1 cellular context compared by ENCODE assay signal in the genomic region with DNA sequence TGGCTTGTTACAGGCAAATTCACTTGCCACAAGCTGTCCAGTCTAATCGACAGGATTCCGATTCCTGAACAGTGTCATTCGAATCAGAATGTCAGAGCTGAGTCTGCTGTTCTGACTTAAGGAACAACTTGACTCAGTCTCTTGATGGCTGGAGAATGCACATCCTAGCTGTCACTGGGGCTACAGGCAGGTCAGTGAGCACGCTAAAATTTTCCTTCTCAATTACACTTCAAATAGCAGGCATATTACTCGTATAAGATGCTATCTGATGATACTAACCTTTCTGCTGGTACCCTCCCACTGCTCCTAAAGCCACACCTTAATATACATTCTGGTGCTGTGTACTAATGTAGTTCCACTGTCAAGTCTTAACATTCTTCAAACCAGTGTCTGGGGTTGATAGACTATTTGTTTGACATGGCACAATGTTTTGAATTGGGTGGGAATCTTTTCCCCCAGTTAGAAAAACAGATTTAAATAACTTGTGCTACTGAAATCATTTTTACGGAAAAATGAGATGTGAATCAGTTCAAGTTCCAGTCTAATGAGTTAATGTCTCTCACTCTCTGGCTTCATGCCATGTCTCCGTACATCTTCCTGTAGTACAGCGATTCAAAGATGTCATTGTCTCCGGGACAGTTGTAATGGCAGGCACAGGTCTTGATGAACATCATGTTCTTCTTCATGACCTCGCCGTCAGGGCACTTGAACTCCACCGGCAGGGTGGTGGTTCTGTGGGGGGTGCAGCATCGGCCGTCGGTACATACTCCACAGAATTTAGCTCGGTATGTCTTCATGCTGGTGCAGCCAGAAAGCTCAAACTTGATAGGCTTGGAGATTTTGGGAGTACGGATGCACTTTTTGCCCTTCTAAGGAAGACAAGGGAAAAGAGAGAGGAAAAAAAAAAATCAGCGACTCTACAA.
TF ChIP-seq lines count a peak whose summit lies in the region.

No MANE protein-coding gene starts in this region.

TF ChIP-seq in HepG2, 621 proteins besides CTCF, POLR2A, EP300 and RAD21 (continued from another document and continues in another):
- TF ChIP-seq, protein P1, sequence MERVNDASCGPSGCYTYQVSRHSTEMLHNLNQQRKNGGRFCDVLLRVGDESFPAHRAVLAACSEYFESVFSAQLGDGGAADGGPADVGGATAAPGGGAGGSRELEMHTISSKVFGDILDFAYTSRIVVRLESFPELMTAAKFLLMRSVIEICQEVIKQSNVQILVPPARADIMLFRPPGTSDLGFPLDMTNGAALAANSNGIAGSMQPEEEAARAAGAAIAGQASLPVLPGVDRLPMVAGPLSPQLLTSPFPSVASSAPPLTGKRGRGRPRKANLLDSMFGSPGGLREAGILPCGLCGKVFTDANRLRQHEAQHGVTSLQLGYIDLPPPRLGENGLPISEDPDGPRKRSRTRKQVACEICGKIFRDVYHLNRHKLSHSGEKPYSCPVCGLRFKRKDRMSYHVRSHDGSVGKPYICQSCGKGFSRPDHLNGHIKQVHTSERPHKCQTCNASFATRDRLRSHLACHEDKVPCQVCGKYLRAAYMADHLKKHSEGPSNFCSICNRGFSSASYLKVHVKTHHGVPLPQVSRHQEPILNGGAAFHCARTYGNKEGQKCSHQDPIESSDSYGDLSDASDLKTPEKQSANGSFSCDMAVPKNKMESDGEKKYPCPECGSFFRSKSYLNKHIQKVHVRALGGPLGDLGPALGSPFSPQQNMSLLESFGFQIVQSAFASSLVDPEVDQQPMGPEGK (CRISPR knock-in tag; IDR thresholded peaks at IDR 0.05), result no peak
- TF ChIP-seq ZNF30 (CRISPR knock-in tag; IDR thresholded peaks at IDR 0.05), result no peak
- TF ChIP-seq KLF12 (CRISPR knock-in tag; IDR thresholded peaks at IDR 0.05; ENCODE audit: borderline replicate concordance), result no peak
- no peak for TF ChIP-seq TBX2 (CRISPR knock-in tag; IDR thresholded peaks at IDR 0.05; ENCODE audit: borderline replicate concordance)
- TF ChIP-seq ZNF672 (CRISPR knock-in tag; IDR thresholded peaks at IDR 0.05), result no peak
- no peak for TF ChIP-seq KDM6A (CRISPR knock-in tag; IDR thresholded peaks at IDR 0.05; ENCODE audit: low read depth)
- TF ChIP-seq, protein P2, sequence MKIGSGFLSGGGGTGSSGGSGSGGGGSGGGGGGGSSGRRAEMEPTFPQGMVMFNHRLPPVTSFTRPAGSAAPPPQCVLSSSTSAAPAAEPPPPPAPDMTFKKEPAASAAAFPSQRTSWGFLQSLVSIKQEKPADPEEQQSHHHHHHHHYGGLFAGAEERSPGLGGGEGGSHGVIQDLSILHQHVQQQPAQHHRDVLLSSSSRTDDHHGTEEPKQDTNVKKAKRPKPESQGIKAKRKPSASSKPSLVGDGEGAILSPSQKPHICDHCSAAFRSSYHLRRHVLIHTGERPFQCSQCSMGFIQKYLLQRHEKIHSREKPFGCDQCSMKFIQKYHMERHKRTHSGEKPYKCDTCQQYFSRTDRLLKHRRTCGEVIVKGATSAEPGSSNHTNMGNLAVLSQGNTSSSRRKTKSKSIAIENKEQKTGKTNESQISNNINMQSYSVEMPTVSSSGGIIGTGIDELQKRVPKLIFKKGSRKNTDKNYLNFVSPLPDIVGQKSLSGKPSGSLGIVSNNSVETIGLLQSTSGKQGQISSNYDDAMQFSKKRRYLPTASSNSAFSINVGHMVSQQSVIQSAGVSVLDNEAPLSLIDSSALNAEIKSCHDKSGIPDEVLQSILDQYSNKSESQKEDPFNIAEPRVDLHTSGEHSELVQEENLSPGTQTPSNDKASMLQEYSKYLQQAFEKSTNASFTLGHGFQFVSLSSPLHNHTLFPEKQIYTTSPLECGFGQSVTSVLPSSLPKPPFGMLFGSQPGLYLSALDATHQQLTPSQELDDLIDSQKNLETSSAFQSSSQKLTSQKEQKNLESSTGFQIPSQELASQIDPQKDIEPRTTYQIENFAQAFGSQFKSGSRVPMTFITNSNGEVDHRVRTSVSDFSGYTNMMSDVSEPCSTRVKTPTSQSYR (CRISPR knock-in tag; IDR thresholded peaks at IDR 0.05; ENCODE audit: borderline replicate concordance), result no peak
- TF ChIP-seq ZFAT (CRISPR knock-in tag; conservative IDR thresholded peaks at IDR 0.05), result no peak
- TF ChIP-seq ZBTB14 (CRISPR knock-in tag; IDR thresholded peaks at IDR 0.05), result peak; percentile 17; the same call in 1 of the 2 replicates
- TF ChIP-seq SMARCC2 (IDR thresholded peaks at IDR 0.05), result no peak
- no peak for TF ChIP-seq ETV5 (CRISPR knock-in tag; IDR thresholded peaks at IDR 0.05; ENCODE audit: borderline replicate concordance)
- TF ChIP-seq E2F2 (CRISPR knock-in tag; IDR thresholded peaks at IDR 0.05; ENCODE audit: borderline replicate concordance), result 0 out of 2 replicates have a peak, but pooled peaks have one; percentile 63
- TF ChIP-seq RBM22 (optimal IDR thresholded peaks at IDR 0.05; ENCODE audit: low read length), result peak; percentile 84
- no peak for TF ChIP-seq PRDM10 (CRISPR knock-in tag; IDR thresholded peaks at IDR 0.05; ENCODE audit: low read depth)
- TF ChIP-seq TMF1 (CRISPR knock-in tag; IDR thresholded peaks at IDR 0.05; ENCODE audit: low read depth), result no peak; the same call in 1 of the 2 replicates
- TF ChIP-seq PCBP2 (optimal IDR thresholded peaks at IDR 0.05; ENCODE audit: low read depth, low read length, poor library complexity, severe bottlenecking), result no peak
- TF ChIP-seq PHF8 (CRISPR knock-in tag; IDR thresholded peaks at IDR 0.05), result no peak; the same call in 1 of the 2 replicates
- TF ChIP-seq SALL1 (CRISPR knock-in tag; IDR thresholded peaks at IDR 0.05), result peak; percentile 57; the same call in 1 of the 2 replicates
- TF ChIP-seq U2AF2 (IDR thresholded peaks at IDR 0.05; ENCODE audit: low read depth, low read length), result no peak
- TF ChIP-seq, protein P3, sequence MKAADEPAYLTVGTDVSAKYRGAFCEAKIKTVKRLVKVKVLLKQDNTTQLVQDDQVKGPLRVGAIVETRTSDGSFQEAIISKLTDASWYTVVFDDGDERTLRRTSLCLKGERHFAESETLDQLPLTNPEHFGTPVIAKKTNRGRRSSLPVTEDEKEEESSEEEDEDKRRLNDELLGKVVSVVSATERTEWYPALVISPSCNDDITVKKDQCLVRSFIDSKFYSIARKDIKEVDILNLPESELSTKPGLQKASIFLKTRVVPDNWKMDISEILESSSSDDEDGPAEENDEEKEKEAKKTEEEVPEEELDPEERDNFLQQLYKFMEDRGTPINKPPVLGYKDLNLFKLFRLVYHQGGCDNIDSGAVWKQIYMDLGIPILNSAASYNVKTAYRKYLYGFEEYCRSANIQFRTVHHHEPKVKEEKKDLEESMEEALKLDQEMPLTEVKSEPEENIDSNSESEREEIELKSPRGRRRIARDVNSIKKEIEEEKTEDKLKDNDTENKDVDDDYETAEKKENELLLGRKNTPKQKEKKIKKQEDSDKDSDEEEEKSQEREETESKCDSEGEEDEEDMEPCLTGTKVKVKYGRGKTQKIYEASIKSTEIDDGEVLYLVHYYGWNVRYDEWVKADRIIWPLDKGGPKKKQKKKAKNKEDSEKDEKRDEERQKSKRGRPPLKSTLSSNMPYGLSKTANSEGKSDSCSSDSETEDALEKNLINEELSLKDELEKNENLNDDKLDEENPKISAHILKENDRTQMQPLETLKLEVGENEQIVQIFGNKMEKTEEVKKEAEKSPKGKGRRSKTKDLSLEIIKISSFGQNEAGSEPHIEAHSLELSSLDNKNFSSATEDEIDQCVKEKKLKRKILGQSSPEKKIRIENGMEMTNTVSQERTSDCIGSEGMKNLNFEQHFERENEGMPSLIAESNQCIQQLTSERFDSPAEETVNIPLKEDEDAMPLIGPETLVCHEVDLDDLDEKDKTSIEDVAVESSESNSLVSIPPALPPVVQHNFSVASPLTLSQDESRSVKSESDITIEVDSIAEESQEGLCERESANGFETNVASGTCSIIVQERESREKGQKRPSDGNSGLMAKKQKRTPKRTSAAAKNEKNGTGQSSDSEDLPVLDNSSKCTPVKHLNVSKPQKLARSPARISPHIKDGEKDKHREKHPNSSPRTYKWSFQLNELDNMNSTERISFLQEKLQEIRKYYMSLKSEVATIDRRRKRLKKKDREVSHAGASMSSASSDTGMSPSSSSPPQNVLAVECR (CRISPR knock-in tag; IDR thresholded peaks at IDR 0.05; ENCODE audit: borderline replicate concordance), result no peak
- no peak for TF ChIP-seq MEIS2 (CRISPR knock-in tag; IDR thresholded peaks at IDR 0.05)
- no peak for TF ChIP-seq ZFP1 (CRISPR knock-in tag; IDR thresholded peaks at IDR 0.05)
- TF ChIP-seq FOXP1 (IDR thresholded peaks at IDR 0.05), result no peak
- TF ChIP-seq FOXP1 (CRISPR knock-in tag; IDR thresholded peaks at IDR 0.05), result no peak
- TF ChIP-seq RCOR2 (CRISPR knock-in tag; IDR thresholded peaks at IDR 0.05), result no peak; the same call in 1 of the 2 replicates
- 0 out of 2 replicates have a peak, but pooled peaks have one; percentile 55 for TF ChIP-seq MBD4 (IDR thresholded peaks at IDR 0.05; ENCODE audit: borderline replicate concordance, low read length)
- no peak for TF ChIP-seq PREB (CRISPR knock-in tag; IDR thresholded peaks at IDR 0.05)
- no peak for TF ChIP-seq TOPORS (CRISPR knock-in tag; IDR thresholded peaks at IDR 0.05)
- TF ChIP-seq ZNF891 (CRISPR knock-in tag; IDR thresholded peaks at IDR 0.05), result no peak
- TF ChIP-seq, protein P4, sequence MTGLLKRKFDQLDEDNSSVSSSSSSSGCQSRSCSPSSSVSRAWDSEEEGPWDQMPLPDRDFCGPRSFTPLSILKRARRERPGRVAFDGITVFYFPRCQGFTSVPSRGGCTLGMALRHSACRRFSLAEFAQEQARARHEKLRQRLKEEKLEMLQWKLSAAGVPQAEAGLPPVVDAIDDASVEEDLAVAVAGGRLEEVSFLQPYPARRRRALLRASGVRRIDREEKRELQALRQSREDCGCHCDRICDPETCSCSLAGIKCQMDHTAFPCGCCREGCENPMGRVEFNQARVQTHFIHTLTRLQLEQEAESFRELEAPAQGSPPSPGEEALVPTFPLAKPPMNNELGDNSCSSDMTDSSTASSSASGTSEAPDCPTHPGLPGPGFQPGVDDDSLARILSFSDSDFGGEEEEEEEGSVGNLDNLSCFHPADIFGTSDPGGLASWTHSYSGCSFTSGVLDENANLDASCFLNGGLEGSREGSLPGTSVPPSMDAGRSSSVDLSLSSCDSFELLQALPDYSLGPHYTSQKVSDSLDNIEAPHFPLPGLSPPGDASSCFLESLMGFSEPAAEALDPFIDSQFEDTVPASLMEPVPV (CRISPR knock-in tag; IDR thresholded peaks at IDR 0.05), result no peak
- TF ChIP-seq ZNF749 (CRISPR knock-in tag; IDR thresholded peaks at IDR 0.05; ENCODE audit: borderline replicate concordance), result peak; percentile 9; the same call in 1 of the 2 replicates
- TF ChIP-seq SIX4 (CRISPR knock-in tag; IDR thresholded peaks at IDR 0.05), result 0 out of 2 replicates have a peak, but pooled peaks have one; percentile 51
